ENCODE assay signal across 10 cellular contexts in the genomic region with DNA sequence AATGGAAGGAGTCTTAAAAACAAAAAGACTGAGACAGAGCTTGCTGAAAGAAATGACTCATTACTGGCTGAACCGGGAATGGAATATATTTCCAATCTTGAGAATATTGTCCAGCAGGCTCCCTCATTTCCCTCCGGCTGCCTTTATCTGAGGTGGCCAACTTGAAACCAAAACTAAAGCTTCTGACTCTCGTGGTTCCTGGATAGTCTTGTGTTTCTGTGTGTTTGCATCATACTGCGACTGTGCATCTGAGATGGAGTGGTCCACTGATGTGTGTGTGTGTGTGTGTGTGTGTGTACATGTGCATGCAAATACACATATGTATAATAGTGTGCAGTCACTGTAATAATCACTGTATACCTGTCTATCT.
A peak's percentile ranks its signal among the peaks of the same experiment; 100 is the strongest.
DNase-seq lines count a peak whose midpoint lies in the region; ATAC-seq lines count a peak whose summit lies in the region.
"Had no signal": no experiment of that assay in that cellular context is flagged by ENCODE, and none has a peak within 500 bp of the region (broad histone marks: within the 10 kb centered on the region; RNA-seq: fewer than 3 reads in every experiment).

No MANE protein-coding gene starts in this region.

- H3K27ac ChIP-seq in ACC112 (ENCODE audit: low read depth, low read length) = peak overlapping the region; percentile 74

- DNase-seq in activated naive CD8-positive, alpha-beta T cell treated with anti-CD3 and anti-CD28 coated beads, Interleukin-2, amount 10 ng/mL, durations not matched to agents 7 days and 5 days = no peak
- DNase-seq in iris pigment epithelial cell (ENCODE audit: low read depth) (peak; percentile 51), GM19240 (ENCODE audit: insufficient read length, low spot score) (no peak), pons (ENCODE audit: low spot score) (no peak), NAMALWA (ENCODE audit: low spot score) (no peak), NCI-H1105 (lab: John Stamatoyannopoulos, UW) (no peak)
- DNase-seq: GF-D8 had no signal

- peak overlapping the region; percentile 48 for H3K27ac Mint-ChIP-seq in activated naive CD8-positive, alpha-beta T cell treated with anti-CD3 and anti-CD28 coated beads, Interleukin-2, amount 10 ng/mL, durations not matched to agents 7 days and 5 days
- H3K27ac Mint-ChIP-seq: activated T-helper 2 cell treated with anti-CD3 and anti-CD28 coated beads, Interferon-gamma antibody, Interleukin-2, Interleukin-4, amounts not matched to agents 10 μg/mL and 5 μg/mL and 100 μg/mL, durations not matched to agents 14 hours and 24 hours and 36 hours had no signal

- peak overlapping the region; percentile 90 for H2AFZ ChIP-seq in ACC112 (ENCODE audit: low read length, unreplicated experiment)

- no peaks in the 10 kb centered on the region for H3K9me3 Mint-ChIP-seq in activated naive CD8-positive, alpha-beta T cell treated with anti-CD3 and anti-CD28 coated beads, Interleukin-2, amount 10 ng/mL, durations not matched to agents 7 days and 5 days
- H3K9me3 Mint-ChIP-seq: activated T-helper 2 cell treated with anti-CD3 and anti-CD28 coated beads, Interferon-gamma antibody, Interleukin-2, Interleukin-4, amounts not matched to agents 10 μg/mL and 5 μg/mL and 100 μg/mL, durations not matched to agents 14 hours and 24 hours and 36 hours had no signal

- H3K27me3 ChIP-seq in ACC112 (ENCODE audit: insufficient read depth, low read length) = no peaks in the 10 kb centered on the region

- peak overlapping the region; percentile 25 for H3K4me3 Mint-ChIP-seq in activated naive CD8-positive, alpha-beta T cell treated with anti-CD3 and anti-CD28 coated beads, Interleukin-2, amount 10 ng/mL, durations not matched to agents 7 days and 5 days

- no peaks in the 10 kb centered on the region for H3K36me3 Mint-ChIP-seq in activated naive CD8-positive, alpha-beta T cell treated with anti-CD3 and anti-CD28 coated beads, Interleukin-2, amount 10 ng/mL, durations not matched to agents 7 days and 5 days

- H3K4me1 ChIP-seq in ACC112 (ENCODE audit: control insufficient read depth, insufficient read depth, low read length, unreplicated experiment) = peaks cover 33% of the 10 kb centered on the region

- H3K27me3 Mint-ChIP-seq in activated naive CD8-positive, alpha-beta T cell treated with anti-CD3 and anti-CD28 coated beads, Interleukin-2, amount 10 ng/mL, durations not matched to agents 7 days and 5 days = no peaks in the 10 kb centered on the region

- H3K4me3 ChIP-seq in ACC112 (ENCODE audit: low read depth, low read length) = peak overlapping the region; percentile 82

- no peaks in the 10 kb centered on the region for H3K36me3 ChIP-seq in ACC112 (ENCODE audit: insufficient read depth, low read length)

- peaks cover 16% of the 10 kb centered on the region for H3K4me1 Mint-ChIP-seq in activated naive CD8-positive, alpha-beta T cell treated with anti-CD3 and anti-CD28 coated beads, Interleukin-2, amount 10 ng/mL, durations not matched to agents 7 days and 5 days

- POLR2A ChIA-PET in activated naive CD8-positive, alpha-beta T cell treated with anti-CD3 and anti-CD28 coated beads, Interleukin-2, amount 10 ng/mL, durations not matched to agents 7 days and 5 days (lab: Charles Lee) = no interaction called here

- peak; percentile 58 for ATAC-seq in GM21447 (IDR thresholded peaks at IDR 0.05; ENCODE audit: unreplicated experiment)
- no peak for ATAC-seq in activated naive CD8-positive, alpha-beta T cell treated with anti-CD3 and anti-CD28 coated beads, Interleukin-2, amount 10 ng/mL, durations not matched to agents 7 days and 5 days (ENCODE audit: low read depth)

- no peaks in the 10 kb centered on the region for H3K79me2 ChIP-seq in ACC112 (ENCODE audit: control insufficient read depth, insufficient read depth, low read length, unreplicated experiment)
